In the genomic region with DNA sequence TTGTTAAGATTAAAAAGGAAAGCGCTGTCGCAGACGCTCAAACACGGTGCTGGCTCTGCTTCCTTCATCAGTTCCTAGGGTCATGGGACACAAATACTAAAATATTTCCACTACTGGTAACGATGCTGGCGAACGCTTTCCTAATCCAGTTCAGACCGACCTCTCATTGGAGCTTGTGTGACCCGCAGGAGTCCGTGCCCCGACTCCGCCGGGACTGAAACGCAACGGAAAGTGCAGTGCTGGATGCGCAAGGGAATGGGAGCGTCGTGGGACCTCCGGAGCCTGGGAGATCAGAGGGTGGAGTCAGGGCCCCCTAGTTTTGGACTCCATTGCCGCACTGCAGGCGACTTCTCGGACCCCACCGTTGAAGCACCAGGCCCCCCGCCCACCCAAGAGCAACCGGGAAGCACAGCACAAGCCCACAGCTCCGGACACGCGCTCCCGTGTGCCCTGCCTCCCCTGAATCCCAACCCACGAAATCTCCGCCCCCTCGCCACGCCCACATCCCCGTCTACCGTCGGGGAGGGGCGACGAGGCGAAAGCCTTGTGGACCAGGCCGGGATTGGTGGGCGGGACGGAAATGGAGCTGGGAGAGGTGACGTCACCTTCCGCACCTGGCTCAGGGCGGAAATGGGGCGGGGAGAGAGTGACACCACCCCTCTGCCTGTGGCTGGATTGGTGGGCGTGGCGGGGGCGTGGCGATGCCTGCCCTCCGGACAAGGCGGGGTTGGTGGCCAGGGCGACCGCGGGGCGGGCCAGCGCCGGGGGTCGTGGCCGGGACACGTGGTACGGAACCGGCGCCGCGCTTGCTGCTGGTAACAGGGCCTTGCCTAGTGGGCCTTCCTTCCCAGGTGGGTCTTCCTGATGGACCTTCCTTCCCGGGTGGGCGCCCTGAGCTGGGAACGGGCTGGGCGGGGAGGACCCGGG, we compare ENCODE assay signal across 1 cellular context.
TF ChIP-seq lines count a peak whose summit lies in the region.

A gene (plus strand): TSS at position 783 of the 927 bp plus-strand sequence. CDS start 3,611 bp downstream, outside the sequence.

TF ChIP-seq in K562, 482 proteins besides CTCF, POLR2A, EP300 and RAD21 (continued from another document and continues in another):
- TF ChIP-seq, protein P1, sequence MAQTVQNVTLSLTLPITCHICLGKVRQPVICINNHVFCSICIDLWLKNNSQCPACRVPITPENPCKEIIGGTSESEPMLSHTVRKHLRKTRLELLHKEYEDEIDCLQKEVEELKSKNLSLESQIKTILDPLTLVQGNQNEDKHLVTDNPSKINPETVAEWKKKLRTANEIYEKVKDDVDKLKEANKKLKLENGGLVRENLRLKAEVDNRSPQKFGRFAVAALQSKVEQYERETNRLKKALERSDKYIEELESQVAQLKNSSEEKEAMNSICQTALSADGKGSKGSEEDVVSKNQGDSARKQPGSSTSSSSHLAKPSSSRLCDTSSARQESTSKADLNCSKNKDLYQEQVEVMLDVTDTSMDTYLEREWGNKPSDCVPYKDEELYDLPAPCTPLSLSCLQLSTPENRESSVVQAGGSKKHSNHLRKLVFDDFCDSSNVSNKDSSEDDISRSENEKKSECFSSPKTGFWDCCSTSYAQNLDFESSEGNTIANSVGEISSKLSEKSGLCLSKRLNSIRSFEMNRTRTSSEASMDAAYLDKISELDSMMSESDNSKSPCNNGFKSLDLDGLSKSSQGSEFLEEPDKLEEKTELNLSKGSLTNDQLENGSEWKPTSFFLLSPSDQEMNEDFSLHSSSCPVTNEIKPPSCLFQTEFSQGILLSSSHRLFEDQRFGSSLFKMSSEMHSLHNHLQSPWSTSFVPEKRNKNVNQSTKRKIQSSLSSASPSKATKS (CRISPR knock-in tag; IDR thresholded peaks at IDR 0.05) = no peak
- TF ChIP-seq, protein P2, sequence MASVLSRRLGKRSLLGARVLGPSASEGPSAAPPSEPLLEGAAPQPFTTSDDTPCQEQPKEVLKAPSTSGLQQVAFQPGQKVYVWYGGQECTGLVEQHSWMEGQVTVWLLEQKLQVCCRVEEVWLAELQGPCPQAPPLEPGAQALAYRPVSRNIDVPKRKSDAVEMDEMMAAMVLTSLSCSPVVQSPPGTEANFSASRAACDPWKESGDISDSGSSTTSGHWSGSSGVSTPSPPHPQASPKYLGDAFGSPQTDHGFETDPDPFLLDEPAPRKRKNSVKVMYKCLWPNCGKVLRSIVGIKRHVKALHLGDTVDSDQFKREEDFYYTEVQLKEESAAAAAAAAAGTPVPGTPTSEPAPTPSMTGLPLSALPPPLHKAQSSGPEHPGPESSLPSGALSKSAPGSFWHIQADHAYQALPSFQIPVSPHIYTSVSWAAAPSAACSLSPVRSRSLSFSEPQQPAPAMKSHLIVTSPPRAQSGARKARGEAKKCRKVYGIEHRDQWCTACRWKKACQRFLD (CRISPR knock-in tag; IDR thresholded peaks at IDR 0.05) = peak; percentile 59; the same call in 1 of the 2 replicates
- TF ChIP-seq ZNF184 (CRISPR knock-in tag; IDR thresholded peaks at IDR 0.05) = no peak
- TF ChIP-seq SRF (CRISPR knock-in tag; IDR thresholded peaks at IDR 0.05) = peak in 1 of 2 experiments; percentile 75; a peak in 1 of 4 replicates
- TF ChIP-seq THRAP3 (IDR thresholded peaks at IDR 0.05; ENCODE audit: borderline replicate concordance) = no peak
- TF ChIP-seq XRCC3 (IDR thresholded peaks at IDR 0.05) = no peak
- no peak for TF ChIP-seq NONO (IDR thresholded peaks at IDR 0.05; ENCODE audit: low read depth in 2 of 2, low read length in 1 of 2)
- no peak for TF ChIP-seq SREBF2 (CRISPR knock-in tag; IDR thresholded peaks at IDR 0.05)
- TF ChIP-seq, protein P3, sequence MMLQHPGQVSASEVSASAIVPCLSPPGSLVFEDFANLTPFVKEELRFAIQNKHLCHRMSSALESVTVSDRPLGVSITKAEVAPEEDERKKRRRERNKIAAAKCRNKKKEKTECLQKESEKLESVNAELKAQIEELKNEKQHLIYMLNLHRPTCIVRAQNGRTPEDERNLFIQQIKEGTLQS (IDR thresholded peaks at IDR 0.05) = peak; percentile 100
- TF ChIP-seq, protein P3 (CRISPR knock-in tag; conservative IDR thresholded peaks at IDR 0.05) = no peak
- no peak for TF ChIP-seq ZNF445 (CRISPR knock-in tag; IDR thresholded peaks at IDR 0.05; ENCODE audit: low read depth)
- TF ChIP-seq, protein P4, sequence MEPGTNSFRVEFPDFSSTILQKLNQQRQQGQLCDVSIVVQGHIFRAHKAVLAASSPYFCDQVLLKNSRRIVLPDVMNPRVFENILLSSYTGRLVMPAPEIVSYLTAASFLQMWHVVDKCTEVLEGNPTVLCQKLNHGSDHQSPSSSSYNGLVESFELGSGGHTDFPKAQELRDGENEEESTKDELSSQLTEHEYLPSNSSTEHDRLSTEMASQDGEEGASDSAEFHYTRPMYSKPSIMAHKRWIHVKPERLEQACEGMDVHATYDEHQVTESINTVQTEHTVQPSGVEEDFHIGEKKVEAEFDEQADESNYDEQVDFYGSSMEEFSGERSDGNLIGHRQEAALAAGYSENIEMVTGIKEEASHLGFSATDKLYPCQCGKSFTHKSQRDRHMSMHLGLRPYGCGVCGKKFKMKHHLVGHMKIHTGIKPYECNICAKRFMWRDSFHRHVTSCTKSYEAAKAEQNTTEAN (CRISPR knock-in tag; IDR thresholded peaks at IDR 0.05) = no peak
- TF ChIP-seq, protein P5, sequence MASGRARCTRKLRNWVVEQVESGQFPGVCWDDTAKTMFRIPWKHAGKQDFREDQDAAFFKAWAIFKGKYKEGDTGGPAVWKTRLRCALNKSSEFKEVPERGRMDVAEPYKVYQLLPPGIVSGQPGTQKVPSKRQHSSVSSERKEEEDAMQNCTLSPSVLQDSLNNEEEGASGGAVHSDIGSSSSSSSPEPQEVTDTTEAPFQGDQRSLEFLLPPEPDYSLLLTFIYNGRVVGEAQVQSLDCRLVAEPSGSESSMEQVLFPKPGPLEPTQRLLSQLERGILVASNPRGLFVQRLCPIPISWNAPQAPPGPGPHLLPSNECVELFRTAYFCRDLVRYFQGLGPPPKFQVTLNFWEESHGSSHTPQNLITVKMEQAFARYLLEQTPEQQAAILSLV (tag; IDR thresholded peaks at IDR 0.05) = no peak
- 0 out of 2 replicates have a peak, but pooled peaks have one; percentile 37 for TF ChIP-seq ELF2 (CRISPR knock-in tag; IDR thresholded peaks at IDR 0.05)
- no peak for TF ChIP-seq RBBP5 (IDR thresholded peaks at IDR 0.05; ENCODE audit: borderline replicate concordance, insufficient read depth, low read length, poor library complexity, severe bottlenecking)
- TF ChIP-seq RBM34 (IDR thresholded peaks at IDR 0.05; ENCODE audit: borderline replicate concordance, insufficient read depth, low read length) = no peak
- no peak for TF ChIP-seq ZNF263 (CRISPR knock-in tag; IDR thresholded peaks at IDR 0.05; ENCODE audit: borderline replicate concordance)
- TF ChIP-seq ZFP1 (CRISPR knock-in tag; IDR thresholded peaks at IDR 0.05) = no peak
- peak; percentile 76 for TF ChIP-seq SAP30 (IDR thresholded peaks at IDR 0.05; ENCODE audit: borderline replicate concordance, insufficient read depth, low read depth, low read length, poor library complexity, severe bottlenecking)
- TF ChIP-seq MCM2 (IDR thresholded peaks at IDR 0.05; ENCODE audit: low read depth) = no peak
- no peak for TF ChIP-seq PTRF (tag; IDR thresholded peaks at IDR 0.05)
- no peak; the same call in 1 of the 2 replicates for TF ChIP-seq HCFC1 (IDR thresholded peaks at IDR 0.05; ENCODE audit: low read depth, low read length)
- no peak for TF ChIP-seq NEUROD1 (IDR thresholded peaks at IDR 0.05; ENCODE audit: borderline replicate concordance, low read depth, low read length, partially characterized antibody)
- no peak for TF ChIP-seq ZNF644 (tag; IDR thresholded peaks at IDR 0.05; ENCODE audit: low read depth)
- TF ChIP-seq RFX1 (IDR thresholded peaks at IDR 0.05) = peak; percentile 83
- no peak for TF ChIP-seq GABPB2 (CRISPR knock-in tag; conservative IDR thresholded peaks at IDR 0.05)
- TF ChIP-seq, protein P6, sequence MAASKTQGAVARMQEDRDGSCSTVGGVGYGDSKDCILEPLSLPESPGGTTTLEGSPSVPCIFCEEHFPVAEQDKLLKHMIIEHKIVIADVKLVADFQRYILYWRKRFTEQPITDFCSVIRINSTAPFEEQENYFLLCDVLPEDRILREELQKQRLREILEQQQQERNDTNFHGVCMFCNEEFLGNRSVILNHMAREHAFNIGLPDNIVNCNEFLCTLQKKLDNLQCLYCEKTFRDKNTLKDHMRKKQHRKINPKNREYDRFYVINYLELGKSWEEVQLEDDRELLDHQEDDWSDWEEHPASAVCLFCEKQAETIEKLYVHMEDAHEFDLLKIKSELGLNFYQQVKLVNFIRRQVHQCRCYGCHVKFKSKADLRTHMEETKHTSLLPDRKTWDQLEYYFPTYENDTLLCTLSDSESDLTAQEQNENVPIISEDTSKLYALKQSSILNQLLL (CRISPR knock-in tag; IDR thresholded peaks at IDR 0.05; ENCODE audit: borderline replicate concordance) = no peak
- TF ChIP-seq, protein P7, sequence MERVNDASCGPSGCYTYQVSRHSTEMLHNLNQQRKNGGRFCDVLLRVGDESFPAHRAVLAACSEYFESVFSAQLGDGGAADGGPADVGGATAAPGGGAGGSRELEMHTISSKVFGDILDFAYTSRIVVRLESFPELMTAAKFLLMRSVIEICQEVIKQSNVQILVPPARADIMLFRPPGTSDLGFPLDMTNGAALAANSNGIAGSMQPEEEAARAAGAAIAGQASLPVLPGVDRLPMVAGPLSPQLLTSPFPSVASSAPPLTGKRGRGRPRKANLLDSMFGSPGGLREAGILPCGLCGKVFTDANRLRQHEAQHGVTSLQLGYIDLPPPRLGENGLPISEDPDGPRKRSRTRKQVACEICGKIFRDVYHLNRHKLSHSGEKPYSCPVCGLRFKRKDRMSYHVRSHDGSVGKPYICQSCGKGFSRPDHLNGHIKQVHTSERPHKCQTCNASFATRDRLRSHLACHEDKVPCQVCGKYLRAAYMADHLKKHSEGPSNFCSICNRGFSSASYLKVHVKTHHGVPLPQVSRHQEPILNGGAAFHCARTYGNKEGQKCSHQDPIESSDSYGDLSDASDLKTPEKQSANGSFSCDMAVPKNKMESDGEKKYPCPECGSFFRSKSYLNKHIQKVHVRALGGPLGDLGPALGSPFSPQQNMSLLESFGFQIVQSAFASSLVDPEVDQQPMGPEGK (CRISPR knock-in tag; IDR thresholded peaks at IDR 0.05; ENCODE audit: borderline replicate concordance) = no peak
- TF ChIP-seq, protein P8, sequence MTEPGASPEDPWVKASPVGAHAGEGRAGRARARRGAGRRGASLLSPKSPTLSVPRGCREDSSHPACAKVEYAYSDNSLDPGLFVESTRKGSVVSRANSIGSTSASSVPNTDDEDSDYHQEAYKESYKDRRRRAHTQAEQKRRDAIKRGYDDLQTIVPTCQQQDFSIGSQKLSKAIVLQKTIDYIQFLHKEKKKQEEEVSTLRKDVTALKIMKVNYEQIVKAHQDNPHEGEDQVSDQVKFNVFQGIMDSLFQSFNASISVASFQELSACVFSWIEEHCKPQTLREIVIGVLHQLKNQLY (CRISPR knock-in tag; conservative IDR thresholded peaks at IDR 0.05) = no peak
- TF ChIP-seq SMAD1 (IDR thresholded peaks at IDR 0.05; ENCODE audit: low read depth, low read length, partially characterized antibody) = no peak
- TF ChIP-seq PML (IDR thresholded peaks at IDR 0.05; ENCODE audit: low read length) = no peak; the same call in 1 of the 2 replicates
- TF ChIP-seq ZNF699 (CRISPR knock-in tag; IDR thresholded peaks at IDR 0.05; ENCODE audit: insufficient replicate concordance) = no peak
- TF ChIP-seq ZNF695 (CRISPR knock-in tag; IDR thresholded peaks at IDR 0.05) = no peak
- TF ChIP-seq, protein P9, sequence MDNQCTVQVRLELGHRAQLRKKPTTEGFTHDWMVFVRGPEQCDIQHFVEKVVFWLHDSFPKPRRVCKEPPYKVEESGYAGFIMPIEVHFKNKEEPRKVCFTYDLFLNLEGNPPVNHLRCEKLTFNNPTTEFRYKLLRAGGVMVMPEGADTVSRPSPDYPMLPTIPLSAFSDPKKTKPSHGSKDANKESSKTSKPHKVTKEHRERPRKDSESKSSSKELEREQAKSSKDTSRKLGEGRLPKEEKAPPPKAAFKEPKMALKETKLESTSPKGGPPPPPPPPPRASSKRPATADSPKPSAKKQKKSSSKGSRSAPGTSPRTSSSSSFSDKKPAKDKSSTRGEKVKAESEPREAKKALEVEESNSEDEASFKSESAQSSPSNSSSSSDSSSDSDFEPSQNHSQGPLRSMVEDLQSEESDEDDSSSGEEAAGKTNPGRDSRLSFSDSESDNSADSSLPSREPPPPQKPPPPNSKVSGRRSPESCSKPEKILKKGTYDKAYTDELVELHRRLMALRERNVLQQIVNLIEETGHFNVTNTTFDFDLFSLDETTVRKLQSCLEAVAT (IDR thresholded peaks at IDR 0.05) = no peak
- TF ChIP-seq, protein P10, sequence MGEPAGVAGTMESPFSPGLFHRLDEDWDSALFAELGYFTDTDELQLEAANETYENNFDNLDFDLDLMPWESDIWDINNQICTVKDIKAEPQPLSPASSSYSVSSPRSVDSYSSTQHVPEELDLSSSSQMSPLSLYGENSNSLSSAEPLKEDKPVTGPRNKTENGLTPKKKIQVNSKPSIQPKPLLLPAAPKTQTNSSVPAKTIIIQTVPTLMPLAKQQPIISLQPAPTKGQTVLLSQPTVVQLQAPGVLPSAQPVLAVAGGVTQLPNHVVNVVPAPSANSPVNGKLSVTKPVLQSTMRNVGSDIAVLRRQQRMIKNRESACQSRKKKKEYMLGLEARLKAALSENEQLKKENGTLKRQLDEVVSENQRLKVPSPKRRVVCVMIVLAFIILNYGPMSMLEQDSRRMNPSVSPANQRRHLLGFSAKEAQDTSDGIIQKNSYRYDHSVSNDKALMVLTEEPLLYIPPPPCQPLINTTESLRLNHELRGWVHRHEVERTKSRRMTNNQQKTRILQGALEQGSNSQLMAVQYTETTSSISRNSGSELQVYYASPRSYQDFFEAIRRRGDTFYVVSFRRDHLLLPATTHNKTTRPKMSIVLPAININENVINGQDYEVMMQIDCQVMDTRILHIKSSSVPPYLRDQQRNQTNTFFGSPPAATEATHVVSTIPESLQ (CRISPR knock-in tag; IDR thresholded peaks at IDR 0.05) = no peak
- TF ChIP-seq ZNF224 (CRISPR knock-in tag; IDR thresholded peaks at IDR 0.05) = no peak
- no peak for TF ChIP-seq TAF7 (tag; IDR thresholded peaks at IDR 0.05)
- TF ChIP-seq, protein P11, sequence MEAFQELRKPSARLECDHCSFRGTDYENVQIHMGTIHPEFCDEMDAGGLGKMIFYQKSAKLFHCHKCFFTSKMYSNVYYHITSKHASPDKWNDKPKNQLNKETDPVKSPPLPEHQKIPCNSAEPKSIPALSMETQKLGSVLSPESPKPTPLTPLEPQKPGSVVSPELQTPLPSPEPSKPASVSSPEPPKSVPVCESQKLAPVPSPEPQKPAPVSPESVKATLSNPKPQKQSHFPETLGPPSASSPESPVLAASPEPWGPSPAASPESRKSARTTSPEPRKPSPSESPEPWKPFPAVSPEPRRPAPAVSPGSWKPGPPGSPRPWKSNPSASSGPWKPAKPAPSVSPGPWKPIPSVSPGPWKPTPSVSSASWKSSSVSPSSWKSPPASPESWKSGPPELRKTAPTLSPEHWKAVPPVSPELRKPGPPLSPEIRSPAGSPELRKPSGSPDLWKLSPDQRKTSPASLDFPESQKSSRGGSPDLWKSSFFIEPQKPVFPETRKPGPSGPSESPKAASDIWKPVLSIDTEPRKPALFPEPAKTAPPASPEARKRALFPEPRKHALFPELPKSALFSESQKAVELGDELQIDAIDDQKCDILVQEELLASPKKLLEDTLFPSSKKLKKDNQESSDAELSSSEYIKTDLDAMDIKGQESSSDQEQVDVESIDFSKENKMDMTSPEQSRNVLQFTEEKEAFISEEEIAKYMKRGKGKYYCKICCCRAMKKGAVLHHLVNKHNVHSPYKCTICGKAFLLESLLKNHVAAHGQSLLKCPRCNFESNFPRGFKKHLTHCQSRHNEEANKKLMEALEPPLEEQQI (IDR thresholded peaks at IDR 0.05) = no peak
- no peak for TF ChIP-seq ZNF316 (IDR thresholded peaks at IDR 0.05)
- TF ChIP-seq MEF2D (tag; conservative IDR thresholded peaks at IDR 0.05; ENCODE audit: low read depth) = no peak
- TF ChIP-seq ZNF507 (tag; conservative IDR thresholded peaks at IDR 0.05) = no peak
- TF ChIP-seq ZNF589 (CRISPR knock-in tag; IDR thresholded peaks at IDR 0.05; ENCODE audit: low read depth) = 0 out of 2 replicates have a peak, but pooled peaks have one; percentile 17
